ENCODE assay signal across 18 cellular contexts in genomic region chr19:15253513-15253912, GRCh38. TPM values are rescaled to one million over a fixed set of nuclear protein-coding genes. Genes with fewer than 3 reads are reported as not detected.
DNase-seq lines count a peak whose midpoint lies in the region; ATAC-seq and TF ChIP-seq lines count a peak whose summit lies in the region.
"Had no signal": no experiment of that assay in that cellular context is flagged by ENCODE, and none has a peak within 500 bp of the region (broad histone marks: within the 10 kb centered on the region; RNA-seq: fewer than 3 reads in every experiment).

No MANE protein-coding gene starts in this region.

- H3K27ac Mint-ChIP-seq in HFFc6 = peak overlapping the region; percentile 56; the same call in 1 of the 2 replicates
- peak overlapping the region; percentile 100 for H3K27ac Mint-ChIP-seq in chondrocyte (ENCODE audit: unreplicated experiment)
- peak overlapping the region; percentile 93 to 100 (median 97) for H3K27ac Mint-ChIP-seq in nephron
- H3K27ac Mint-ChIP-seq in activated naive CD4-positive, alpha-beta T cell treated with anti-CD3 and anti-CD28 coated beads, Interleukin-2, amount 10 ng/mL, durations not matched to agents 7 days and 5 days = no peak overlapping the region
- H3K27ac Mint-ChIP-seq: T-helper 17 cell had no signal

- no peak for DNase-seq in HFFc6
- DNase-seq in chondrocyte (ENCODE audit: low spot score) = no peak
- no peak for DNase-seq in NCI-H1105 (lab: John Stamatoyannopoulos, UW)
- DNase-seq in activated naive CD4-positive, alpha-beta T cell treated with anti-CD3 and anti-CD28 coated beads, Interleukin-2, amount 10 ng/mL, durations not matched to agents 7 days and 5 days = no peak
- DNase-seq in H7 = no peak
- DNase-seq: activated effector memory CD4-positive, alpha-beta T cell treated with anti-CD3 and anti-CD28 coated beads, Interleukin-2, amount 50 U/mL, for 16 hours; dermis blood vessel endothelial cell; erythroblast; GF-D8; NCI-H146; SIG-M5; stimulated activated CD4-positive, alpha-beta T cell treated with anti-CD3 and anti-CD28 coated beads, Interleukin-12 subunit alpha, Interleukin-12 subunit beta, amount 100 ng/mL, for 4 hours; stimulated activated naive CD4-positive, alpha-beta T cell; T-helper 17 cell had no signal

- peaks cover 24% of the 10 kb centered on the region for H3K36me3 Mint-ChIP-seq in HFFc6 (ENCODE audit: low read depth)
- peaks cover 27% of the 10 kb centered on the region for H3K36me3 Mint-ChIP-seq in chondrocyte (ENCODE audit: low read depth)
- H3K36me3 Mint-ChIP-seq in nephron (ENCODE audit: low read depth) = peaks cover 64% of the 10 kb centered on the region
- peaks cover 40% of the 10 kb centered on the region for H3K36me3 Mint-ChIP-seq in activated naive CD4-positive, alpha-beta T cell treated with anti-CD3 and anti-CD28 coated beads, Interleukin-2, amount 10 ng/mL, durations not matched to agents 7 days and 5 days

- peaks cover 0 to 3% (median 0%) of the 10 kb centered on the region in 5 donors for H3K9me3 ChIP-seq in subcutaneous abdominal adipose tissue (ENCODE audit: control insufficient read depth in 5 of 5, low read length in 5 of 5)

- ATAC-seq in HG02623 (IDR thresholded peaks at IDR 0.05; ENCODE audit: unreplicated experiment) = no peak
- ATAC-seq: T-helper 17 cell had no signal

- TF ChIP-seq CTCF in HFFc6 (IDR thresholded peaks at IDR 0.05) (no peak), chondrocyte (IDR thresholded peaks at IDR 0.05) (no peak), nephron (IDR thresholded peaks at IDR 0.05; ENCODE audit: unreplicated experiment in 3 of 3) (no peak)

- H3K27ac ChIP-seq in subcutaneous abdominal adipose tissue (ENCODE audit: low read depth, low read length) = peak overlapping the region; percentile 94

- no peak overlapping the region for H3K9ac ChIP-seq in subcutaneous abdominal adipose tissue (ENCODE audit: low read length in 5 of 5)

- CTCF ChIA-PET in activated naive CD4-positive, alpha-beta T cell treated with anti-CD3 and anti-CD28 coated beads, Interleukin-2, amount 10 ng/mL, durations not matched to agents 7 days and 5 days (lab: Charles Lee) = no interaction called here

- H3K27me3 Mint-ChIP-seq in HFFc6 (ENCODE audit: insufficient read depth) = peaks cover 8% of the 10 kb centered on the region; the same call in 1 of the 2 replicates
- H3K27me3 Mint-ChIP-seq in chondrocyte (ENCODE audit: low read depth) = no peaks in the 10 kb centered on the region
- peaks cover 4% of the 10 kb centered on the region for H3K27me3 Mint-ChIP-seq in nephron (ENCODE audit: low read depth)
- H3K27me3 Mint-ChIP-seq in activated naive CD4-positive, alpha-beta T cell treated with anti-CD3 and anti-CD28 coated beads, Interleukin-2, amount 10 ng/mL, durations not matched to agents 7 days and 5 days = no peaks in the 10 kb centered on the region
- H3K27me3 Mint-ChIP-seq: T-helper 17 cell had no signal

- no peak overlapping the region for H3K4me3 Mint-ChIP-seq in HFFc6
- no peak overlapping the region for H3K4me3 Mint-ChIP-seq in chondrocyte (ENCODE audit: unreplicated experiment)
- H3K4me3 Mint-ChIP-seq in nephron = no peak overlapping the region
- no peak overlapping the region for H3K4me3 Mint-ChIP-seq in activated naive CD4-positive, alpha-beta T cell treated with anti-CD3 and anti-CD28 coated beads, Interleukin-2, amount 10 ng/mL, durations not matched to agents 7 days and 5 days
- H3K4me3 Mint-ChIP-seq: T-helper 17 cell had no signal

- peaks cover 0 to 87% (median 79%) of the 10 kb centered on the region in 5 donors for H3K36me3 ChIP-seq in subcutaneous abdominal adipose tissue (ENCODE audit: control insufficient read depth in 5 of 5, insufficient read depth in 5 of 5, low read length in 5 of 5)
- peaks cover 73% of the 10 kb centered on the region for H3K36me3 ChIP-seq in H7 (replicated peaks; ENCODE audit: control insufficient read depth, insufficient read depth, low read length)

- H3K4me1 Mint-ChIP-seq in HFFc6 (ENCODE audit: low read depth) (peaks cover 53% of the 10 kb centered on the region), chondrocyte (ENCODE audit: low read depth) (peaks cover 56% of the 10 kb centered on the region), nephron (peaks cover 53% of the 10 kb centered on the region)
- no peaks in the 10 kb centered on the region for H3K4me1 Mint-ChIP-seq in activated naive CD4-positive, alpha-beta T cell treated with anti-CD3 and anti-CD28 coated beads, Interleukin-2, amount 10 ng/mL, durations not matched to agents 7 days and 5 days

- no peak overlapping the region for H3K4me3 ChIP-seq in subcutaneous abdominal adipose tissue (ENCODE audit: low read depth in 1 of 5, low read length in 5 of 5)
- H3K4me3 ChIP-seq in H7 (ENCODE audit: insufficient read depth, low read depth, low read length) = no peak overlapping the region

- peaks cover 45 to 55% (median 51%) of the 10 kb centered on the region in 5 donors for H3K4me1 ChIP-seq in subcutaneous abdominal adipose tissue (ENCODE audit: control insufficient read depth in 5 of 5, insufficient read depth in 5 of 5, low read length in 5 of 5)

- peaks cover 0 to 19% (median 0%) of the 10 kb centered on the region in 5 donors for H3K27me3 ChIP-seq in subcutaneous abdominal adipose tissue (ENCODE audit: control insufficient read depth in 5 of 5, insufficient read depth in 4 of 5, low read length in 5 of 5)
- no peaks in the 10 kb centered on the region for H3K27me3 ChIP-seq in H7 (ENCODE audit: control insufficient read depth, insufficient read depth, low read length)

- H3K9me3 Mint-ChIP-seq in HFFc6 (no peaks in the 10 kb centered on the region), chondrocyte (ENCODE audit: low read depth) (no peaks in the 10 kb centered on the region), nephron (no peaks in the 10 kb centered on the region)
- no peaks in the 10 kb centered on the region for H3K9me3 Mint-ChIP-seq in activated naive CD4-positive, alpha-beta T cell treated with anti-CD3 and anti-CD28 coated beads, Interleukin-2, amount 10 ng/mL, durations not matched to agents 7 days and 5 days

RNA-seq across cellular contexts. Expression of gene EPHX3, which starts 21.3 kb away (rescaled TPM):
- under 1 TPM in 3 of 6 experiments, not detected in 3; 0.13 to 0.37 (median 0.14) TPM for total RNA-seq in HFFc6 (2021; fragmentation: NEBNext Ultra II Directional; extraction: Animal tissue kit (Norgen Biotek cat#: 25700))
- total RNA-seq in chondrocyte = 0.15 to 0.38 TPM in 2 of 3 replicates, not detected in the other
- total RNA-seq in H7 (2014; rRNA removed; shearing (Covaris generic)) = 5.4 and 6.2 TPM in 2 replicates
- total RNA-seq: HT-29, T-helper 17 cell had no signal

RNA-seq across cellular contexts. Expression of gene NOTCH3, which starts 52.7 kb away (rescaled TPM):
- 10 to 100 TPM in 4 of 6 experiments, 1 to 10 TPM in 2; 3.4 to 18.0 (median 13.1) TPM for total RNA-seq in HFFc6 (2021; fragmentation: NEBNext Ultra II Directional; extraction: Animal tissue kit (Norgen Biotek cat#: 25700))
- 78.6 to 559 TPM (median 553 TPM) in 3 replicates for total RNA-seq in chondrocyte
- 47.0 and 52.1 TPM in 2 replicates for total RNA-seq in H7 (2014; rRNA removed; shearing (Covaris generic))
